In the genomic region with DNA sequence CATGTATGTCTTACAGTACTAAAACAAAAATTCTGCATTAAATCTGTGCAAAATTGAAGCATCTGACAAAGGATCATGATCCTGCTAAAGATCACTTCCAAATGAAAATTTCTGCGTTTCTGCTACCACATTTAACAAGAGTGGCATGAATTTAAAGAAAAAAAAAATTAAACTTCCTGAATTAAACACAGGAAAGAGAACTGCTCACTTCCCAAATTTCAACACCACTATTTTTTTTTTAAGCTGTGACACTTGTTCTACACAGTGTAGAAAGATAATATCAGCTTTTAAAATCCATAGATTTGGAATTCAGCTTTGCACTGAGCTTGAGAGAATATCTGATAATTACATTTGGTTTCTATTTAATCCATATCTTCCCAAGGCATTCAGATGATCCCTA, we compare ENCODE assay signal across 19 cellular contexts.
"Had no signal": no experiment of that assay in that cellular context is flagged by ENCODE, and none has a peak within 500 bp of the region (broad histone marks: within the 10 kb centered on the region; RNA-seq: fewer than 3 reads in every experiment).

No MANE protein-coding gene starts in this region.

- H3K4me1 ChIP-seq: prostate gland had no signal

- H3K9me3 ChIP-seq: adrenal gland, ascending aorta, left ventricle myocardium inferior, prostate gland, tibial artery had no signal

- DNase-seq: activated CD8-positive, alpha-beta T cell treated with anti-CD3 and anti-CD28 coated beads for 36 hours; adrenal gland; brain microvascular endothelial cell; caudate nucleus; effector memory CD4-positive, alpha-beta T cell; glutamatergic neuron; kidney glomerular epithelial cell; left ventricle myocardium inferior; midbrain; natural killer cell; stimulated activated CD4-positive, alpha-beta T cell treated with anti-CD3 and anti-CD28 coated beads, Interleukin-2, amount 100 ng/mL, for 48 hours; stimulated activated naive CD4-positive, alpha-beta T cell treated with Interleukin-2 at 50 U/mL for 16 hours; substantia nigra; T-helper 1 cell; T-helper 9 cell; tibial artery had no signal

- H3K4me3 ChIP-seq: adrenal gland, ascending aorta, hepatocyte, left ventricle myocardium inferior, prostate gland, tibial artery had no signal

- H3K27ac ChIP-seq: adrenal gland, ascending aorta, brain microvascular endothelial cell, hepatocyte, left ventricle myocardium inferior, prostate gland, tibial artery had no signal

- H3K27me3 ChIP-seq: adrenal gland, ascending aorta, brain microvascular endothelial cell, hepatocyte, tibial artery had no signal
